In genomic region chr19:58471736-58472135, GRCh38 we compare ENCODE assay signal across 18 cellular contexts. TPM values are rescaled to one million over a fixed set of nuclear protein-coding genes. Genes with fewer than 3 reads are reported as not detected.
DNase-seq lines count a peak whose midpoint lies in the region; ATAC-seq, FAIRE-seq and TF ChIP-seq lines count a peak whose summit lies in the region.
"Had no signal": no experiment of that assay in that cellular context is flagged by ENCODE, and none has a peak within 500 bp of the region (broad histone marks: within the 10 kb centered on the region; RNA-seq: fewer than 3 reads in every experiment).

No MANE protein-coding gene starts in this region.

- TF ChIP-seq POLR2A in HepG2 (IDR thresholded peaks at IDR 0.05; ENCODE audit: insufficient read depth in 1 of 2, low read depth in 2 of 2, low read length in 2 of 2), result no peak

- no TSS peak for BruUV-seq in HepG2 (replicated peaks; lab: Mats Ljungman, UMichigan)

- H3K36me3 ChIP-seq in SK-N-SH (replicated peaks in 1 of 2; ENCODE audit: control insufficient read depth in 1 of 2, insufficient read depth in 2 of 2, low read length in 1 of 2) (peaks cover 0 to 35% of the 10 kb centered on the region in 2 experiments), HepG2 (replicated peaks in 1 of 2; ENCODE audit: control insufficient read depth in 1 of 2, insufficient read depth in 2 of 2, low read length in 2 of 2) (peaks cover 4 to 21% of the 10 kb centered on the region in 2 experiments; a peak in 4 of 5 replicates)

- TF ChIP-seq CTCF in SK-N-SH (IDR thresholded peaks at IDR 0.05) (no peak), HepG2 (CRISPR knock-in tag; IDR thresholded peaks at IDR 0.05) (no peak)

- 97% methylated on average over 32 of the region's 39 CpGs for WGBS in SK-N-SH (ENCODE audit: low lambda C conversion rate)
- WGBS in HepG2 (ENCODE audit: low lambda C conversion rate), result 100% methylated on average over 18 of the region's 39 CpGs

- H3K4me3 ChIP-seq in SK-N-SH (ENCODE audit: low read depth in 2 of 2, low read length in 1 of 2) (no peak overlapping the region), HepG2 (replicated peaks in 1 of 3; ENCODE audit: insufficient read depth in 1 of 3, low read depth in 2 of 3, low read length in 3 of 3) (no peak overlapping the region)
- H3K4me3 ChIP-seq: A549; BLaER1 treated with 17β-estradiol and CSF1 and Interleukin-3, amounts not matched to agents 10 nM and 100 nM had no signal

- H4K20me1 ChIP-seq in SK-N-SH (ENCODE audit: insufficient read depth) (peaks cover 13% of the 10 kb centered on the region; the same call in 1 of the 2 replicates), HepG2 (ENCODE audit: insufficient read depth, low read length) (no peaks in the 10 kb centered on the region)

- H3K4me1 ChIP-seq in SK-N-SH (ENCODE audit: control insufficient read depth in 1 of 2, insufficient read depth in 2 of 2, low read depth in 1 of 2, low read length in 1 of 2), result peaks cover 0 to 29% of the 10 kb centered on the region in 2 experiments; a peak in 1 of 4 replicates
- H3K4me1 ChIP-seq in HepG2 (ENCODE audit: insufficient read depth, low read length), result peaks cover 23% of the 10 kb centered on the region
- H3K4me1 ChIP-seq: Caco-2 had no signal

- H3F3A ChIP-seq in SK-N-SH (replicated peaks; ENCODE audit: insufficient read depth), result peaks cover 10% of the 10 kb centered on the region

- H3K27ac ChIP-seq in SK-N-SH (ENCODE audit: low read depth in 2 of 2, low read length in 1 of 2) (no peak overlapping the region), HepG2 (ENCODE audit: extremely low read length, insufficient read depth, low read length) (no peak overlapping the region)
- H3K27ac ChIP-seq: A549; BLaER1 treated with 17β-estradiol and CSF1 and Interleukin-3, amounts not matched to agents 10 nM and 100 nM; C4-2B had no signal

- H2AFZ ChIP-seq in SK-N-SH (ENCODE audit: low read depth) (no peak overlapping the region), HepG2 (ENCODE audit: low read length) (no peak overlapping the region)

- in situ Hi-C loops in HepG2 (cut with HindIII; ENCODE audit: extremely low pct_ligation_motif_present, low pct_unique_long_range_greater_than_20kb), result no loop called here

- CTCF ChIA-PET in SK-N-SH (lab: Yijun Ruan, JAX), result no interaction called here
- CTCF ChIA-PET in HepG2 (lab: Yijun Ruan, JAX; ENCODE audit: low intra/inter-chr PET ratio, low total read pairs), result no interaction called here

- FAIRE-seq in HepG2 (lab: Jason Lieb, UNC), result no peak
- FAIRE-seq: D721Med, G401.6, GM12891, GM19239 had no signal

- TF ChIP-seq RAD21 in SK-N-SH (IDR thresholded peaks at IDR 0.05; ENCODE audit: low read length), result no peak
- no peak for TF ChIP-seq RAD21 in HepG2 (CRISPR knock-in tag; IDR thresholded peaks at IDR 0.05)

- intact Hi-C loops in HepG2 (cut with micrococcal nuclease; ENCODE audit: unreplicated experiment), result no loop called here

- H3K9me3 ChIP-seq in SK-N-SH (no peaks in the 10 kb centered on the region), HepG2 (ENCODE audit: low read length) (no peaks in the 10 kb centered on the region)
- H3K9me3 ChIP-seq: A549; BLaER1 treated with 17β-estradiol and CSF1 and Interleukin-3, amounts not matched to agents 10 nM and 100 nM; Caco-2 had no signal

- H3K9me2 ChIP-seq in SK-N-SH, result no peaks in the 10 kb centered on the region

- POLR2A ChIA-PET in SK-N-SH (lab: Yijun Ruan, JAX) (no interaction called here), HepG2 (lab: Yijun Ruan, JAX) (no interaction called here)

- no peaks in the 10 kb centered on the region for H3K27me3 ChIP-seq in SK-N-SH (ENCODE audit: insufficient read depth)
- no peaks in the 10 kb centered on the region; a peak in 1 of 5 replicates for H3K27me3 ChIP-seq in HepG2 (ENCODE audit: control insufficient read depth in 1 of 2, insufficient read depth in 2 of 2, low read length in 2 of 2)

- no peak overlapping the region for H3K9ac ChIP-seq in SK-N-SH
- H3K9ac ChIP-seq in HepG2 (ENCODE audit: insufficient read depth, low read depth, low read length), result no peak overlapping the region
- H3K9ac ChIP-seq: BLaER1 treated with 17β-estradiol and CSF1 and Interleukin-3, amounts not matched to agents 10 nM and 100 nM had no signal

- H3K79me2 ChIP-seq in SK-N-SH (ENCODE audit: insufficient read depth) (peaks cover 25% of the 10 kb centered on the region), HepG2 (ENCODE audit: insufficient read depth, low read length) (peaks cover 6% of the 10 kb centered on the region)

- H3K4me2 ChIP-seq in SK-N-SH, result no peak overlapping the region
- H3K4me2 ChIP-seq in HepG2 (ENCODE audit: low read depth, low read length), result no peak overlapping the region
- H3K4me2 ChIP-seq: A549; BLaER1 treated with 17β-estradiol and CSF1 and Interleukin-3, amounts not matched to agents 10 nM and 100 nM had no signal

- no peak for TF ChIP-seq EP300 in SK-N-SH (IDR thresholded peaks at IDR 0.05; ENCODE audit: borderline replicate concordance in 1 of 2, low read depth in 1 of 2, low read length in 1 of 2)
- no peak for TF ChIP-seq EP300 in HepG2 (IDR thresholded peaks at IDR 0.05; ENCODE audit: low read depth in 2 of 2, low read length in 2 of 2)
- no peak for TF ChIP-seq EP300 in HepG2 (CRISPR knock-in tag; IDR thresholded peaks at IDR 0.05; ENCODE audit: borderline replicate concordance)

- peak; percentile 11 for DNase-seq in SK-N-SH
- DNase-seq in HepG2 (ENCODE audit: low spot score), result no peak
- DNase-seq in activated effector memory CD4-positive, alpha-beta T cell treated with anti-CD3 and anti-CD28 coated beads, Interleukin-2, amount 50 U/mL, for 16 hours, result no peak
- DNase-seq: AML-193; Caco-2; Calu3; CD4-positive, alpha-beta T cell; CD8-positive, alpha-beta T cell; DMS79 treated with DMSO at 0.1 percent for 48 hours; GF-D8 had no signal

- ATAC-seq in SK-N-SH treated with all-trans-retinoic acid at 6 μM for 48 hours, result no peak
- no peak for ATAC-seq in HepG2
- ATAC-seq: A549; CD8-positive, alpha-beta T cell had no signal

RNA-seq across cellular contexts. Expression of gene ZNF446, which starts 4.4 kb away (rescaled TPM):
- polyA plus RNA-seq in SK-N-SH (2012; rRNA removed) (6.9 and 7.0 TPM in 2 replicates), HepG2 (2011; rRNA removed) (3.0 and 3.8 TPM in 2 replicates)
- polyA plus RNA-seq in SK-N-SH (2012; cell fraction: cytosol; rRNA removed), result 2.3 and 4.2 TPM in 2 replicates
- polyA plus RNA-seq in SK-N-SH (2012; cell fraction: nucleus; rRNA removed), result 22.6 and 27.0 TPM in 2 replicates
- 2.5 and 3.6 TPM in 2 replicates for total RNA-seq in HepG2 (2016; rRNA removed; fragmentation: Illumina TruSeq; extraction: Trizol)
- total RNA-seq in HepG2 (2016; cell fraction: cytosol; rRNA removed; fragmentation: Illumina TruSeq; extraction: Trizol; ENCODE audit: low read depth), result 0.81 and 0.97 TPM in 2 replicates
- total RNA-seq in HepG2 (2016; cell fraction: insoluble cytoplasmic fraction; rRNA removed; fragmentation: Illumina TruSeq; extraction: Trizol), result 2.5 and 3.8 TPM in 2 replicates
- 2.1 and 2.7 TPM in 2 replicates for total RNA-seq in HepG2 (2016; cell fraction: membrane; rRNA removed; fragmentation: Illumina TruSeq; extraction: Trizol)
- 3.2 and 3.9 TPM in 2 replicates for total RNA-seq in HepG2 (2016; cell fraction: nucleus; rRNA removed; fragmentation: Illumina TruSeq; extraction: Trizol)
- 1.6 and 3.9 TPM in 2 replicates for polyA plus RNA-seq in HepG2 (2011; cell fraction: cytosol; rRNA removed)
- polyA plus RNA-seq in HepG2 (2011; cell fraction: nucleus; rRNA removed), result 9.0 and 9.4 TPM in 2 replicates
- 2.8 and 3.6 TPM in 2 replicates for polyA plus RNA-seq in HepG2 (2012)
- polyA plus RNA-seq in HepG2 (2016; cell fraction: cytosol; fragmentation: Illumina TruSeq; extraction: Trizol; ENCODE audit: low read depth), result 0.83 and 0.97 TPM in 2 replicates
- polyA plus RNA-seq in HepG2 (2016; cell fraction: insoluble cytoplasmic fraction; fragmentation: Illumina TruSeq; extraction: Trizol; ENCODE audit: low read depth), result 2.7 and 3.2 TPM in 2 replicates
- polyA plus RNA-seq in HepG2 (2016; cell fraction: membrane; fragmentation: Illumina TruSeq; extraction: Trizol; ENCODE audit: low read depth), result 1.7 TPM in 2 replicates
- polyA plus RNA-seq in HepG2 (2016; cell fraction: nucleus; fragmentation: Illumina TruSeq; extraction: Trizol; ENCODE audit: insufficient read depth, low read depth), result 5.3 and 7.0 TPM in 2 replicates
- polyA minus RNA-seq in HepG2 (2011; rRNA and poly(A)+ RNA removed; ENCODE audit: low replicate concordance), result 6.2 and 6.7 TPM in 2 replicates
- polyA minus RNA-seq in HepG2 (2011; cell fraction: cytosol; rRNA and poly(A)+ RNA removed), result 1.2 and 2.2 TPM in 2 replicates
- 5.5 and 6.0 TPM in 2 replicates for polyA minus RNA-seq in HepG2 (2011; cell fraction: nucleus; rRNA and poly(A)+ RNA removed)

RNA-seq across cellular contexts. Expression of gene ZNF324, which starts 4.9 kb away (rescaled TPM):
- polyA plus RNA-seq in SK-N-SH (2012; rRNA removed) (5.6 and 6.0 TPM in 2 replicates), HepG2 (2011; rRNA removed) (1.1 and 1.6 TPM in 2 replicates)
- polyA plus RNA-seq in SK-N-SH (2012; cell fraction: cytosol; rRNA removed), result 2.2 and 3.8 TPM in 2 replicates
- 11.5 and 12.0 TPM in 2 replicates for polyA plus RNA-seq in SK-N-SH (2012; cell fraction: nucleus; rRNA removed)
- total RNA-seq in HepG2 (2016; rRNA removed; fragmentation: Illumina TruSeq; extraction: Trizol), result 4.0 and 4.7 TPM in 2 replicates
- total RNA-seq in HepG2 (2016; cell fraction: cytosol; rRNA removed; fragmentation: Illumina TruSeq; extraction: Trizol; ENCODE audit: low read depth), result 0.30 and 1.2 TPM in 2 replicates
- 4.0 and 5.4 TPM in 2 replicates for total RNA-seq in HepG2 (2016; cell fraction: insoluble cytoplasmic fraction; rRNA removed; fragmentation: Illumina TruSeq; extraction: Trizol)
- 1.7 and 1.8 TPM in 2 replicates for total RNA-seq in HepG2 (2016; cell fraction: membrane; rRNA removed; fragmentation: Illumina TruSeq; extraction: Trizol)
- 4.7 and 6.2 TPM in 2 replicates for total RNA-seq in HepG2 (2016; cell fraction: nucleus; rRNA removed; fragmentation: Illumina TruSeq; extraction: Trizol)
- polyA plus RNA-seq in HepG2 (2011; cell fraction: cytosol; rRNA removed), result 1.5 and 1.6 TPM in 2 replicates
- polyA plus RNA-seq in HepG2 (2011; cell fraction: nucleus; rRNA removed), result 6.4 TPM in 2 replicates
- 1.8 and 2.3 TPM in 2 replicates for polyA plus RNA-seq in HepG2 (2012)
- polyA plus RNA-seq in HepG2 (2016; cell fraction: cytosol; fragmentation: Illumina TruSeq; extraction: Trizol; ENCODE audit: low read depth), result 0.07 and 0.16 TPM in 2 replicates
- 2.1 and 2.5 TPM in 2 replicates for polyA plus RNA-seq in HepG2 (2016; cell fraction: insoluble cytoplasmic fraction; fragmentation: Illumina TruSeq; extraction: Trizol; ENCODE audit: low read depth)
- 0.45 and 0.47 TPM in 2 replicates for polyA plus RNA-seq in HepG2 (2016; cell fraction: membrane; fragmentation: Illumina TruSeq; extraction: Trizol; ENCODE audit: low read depth)
- 3.4 and 3.6 TPM in 2 replicates for polyA plus RNA-seq in HepG2 (2016; cell fraction: nucleus; fragmentation: Illumina TruSeq; extraction: Trizol; ENCODE audit: insufficient read depth, low read depth)
- polyA minus RNA-seq in HepG2 (2011; rRNA and poly(A)+ RNA removed; ENCODE audit: low replicate concordance), result 10.2 and 18.5 TPM in 2 replicates
- 1.9 and 2.6 TPM in 2 replicates for polyA minus RNA-seq in HepG2 (2011; cell fraction: cytosol; rRNA and poly(A)+ RNA removed)
- polyA minus RNA-seq in HepG2 (2011; cell fraction: nucleus; rRNA and poly(A)+ RNA removed), result 10.4 and 13.9 TPM in 2 replicates

RNA-seq across cellular contexts. Expression of gene ZNF324B, which starts 20.3 kb away (rescaled TPM):
- polyA plus RNA-seq in SK-N-SH (2012; rRNA removed), result 2.9 and 3.8 TPM in 2 replicates
- polyA plus RNA-seq in SK-N-SH (2012; cell fraction: cytosol; rRNA removed), result 2.1 and 2.8 TPM in 2 replicates
- 5.6 and 6.3 TPM in 2 replicates for polyA plus RNA-seq in SK-N-SH (2012; cell fraction: nucleus; rRNA removed)
- total RNA-seq in HepG2 (2016; rRNA removed; fragmentation: Illumina TruSeq; extraction: Trizol), result 2.5 and 3.0 TPM in 2 replicates
- 0.79 and 1.6 TPM in 2 replicates for total RNA-seq in HepG2 (2016; cell fraction: cytosol; rRNA removed; fragmentation: Illumina TruSeq; extraction: Trizol; ENCODE audit: low read depth)
- 2.4 and 3.3 TPM in 2 replicates for total RNA-seq in HepG2 (2016; cell fraction: insoluble cytoplasmic fraction; rRNA removed; fragmentation: Illumina TruSeq; extraction: Trizol)
- 1.3 and 1.6 TPM in 2 replicates for total RNA-seq in HepG2 (2016; cell fraction: membrane; rRNA removed; fragmentation: Illumina TruSeq; extraction: Trizol)
- total RNA-seq in HepG2 (2016; cell fraction: nucleus; rRNA removed; fragmentation: Illumina TruSeq; extraction: Trizol), result 1.7 and 2.9 TPM in 2 replicates
- 0.53 and 0.98 TPM in 2 replicates for polyA plus RNA-seq in HepG2 (2011; rRNA removed)
- polyA plus RNA-seq in HepG2 (2011; cell fraction: cytosol; rRNA removed), result 0.50 and 0.56 TPM in 2 replicates
- polyA plus RNA-seq in HepG2 (2011; cell fraction: nucleus; rRNA removed), result 1.8 and 2.6 TPM in 2 replicates
- 0.95 and 0.97 TPM in 2 replicates for polyA plus RNA-seq in HepG2 (2012)
- polyA plus RNA-seq in HepG2 (2016; cell fraction: cytosol; fragmentation: Illumina TruSeq; extraction: Trizol; ENCODE audit: low read depth), result 0.09 and 0.11 TPM in 2 replicates
- 0.96 and 1.1 TPM in 2 replicates for polyA plus RNA-seq in HepG2 (2016; cell fraction: insoluble cytoplasmic fraction; fragmentation: Illumina TruSeq; extraction: Trizol; ENCODE audit: low read depth)
- 0.21 and 0.26 TPM in 2 replicates for polyA plus RNA-seq in HepG2 (2016; cell fraction: membrane; fragmentation: Illumina TruSeq; extraction: Trizol; ENCODE audit: low read depth)
- 2.2 and 2.7 TPM in 2 replicates for polyA plus RNA-seq in HepG2 (2016; cell fraction: nucleus; fragmentation: Illumina TruSeq; extraction: Trizol; ENCODE audit: insufficient read depth, low read depth)
- 4.0 and 14.2 TPM in 2 replicates for polyA minus RNA-seq in HepG2 (2011; rRNA and poly(A)+ RNA removed; ENCODE audit: low replicate concordance)
- polyA minus RNA-seq in HepG2 (2011; cell fraction: cytosol; rRNA and poly(A)+ RNA removed), result 0.69 and 1.5 TPM in 2 replicates
- polyA minus RNA-seq in HepG2 (2011; cell fraction: nucleus; rRNA and poly(A)+ RNA removed), result 2.7 and 3.9 TPM in 2 replicates

RNA-seq across cellular contexts. Expression of gene ZNF132, which starts 31.8 kb away (rescaled TPM):
- polyA plus RNA-seq in SK-N-SH (2012; rRNA removed), result 1.3 and 1.9 TPM in 2 replicates
- polyA plus RNA-seq in SK-N-SH (2012; cell fraction: cytosol; rRNA removed), result 0.99 and 1.5 TPM in 2 replicates
- 2.2 and 3.1 TPM in 2 replicates for polyA plus RNA-seq in SK-N-SH (2012; cell fraction: nucleus; rRNA removed)
- total RNA-seq in HepG2 (2016; rRNA removed; fragmentation: Illumina TruSeq; extraction: Trizol), result not detected in 2 replicates
- total RNA-seq in HepG2 (2016; cell fraction: cytosol; rRNA removed; fragmentation: Illumina TruSeq; extraction: Trizol; ENCODE audit: low read depth), result not detected in 2 replicates
- not detected in 2 replicates for total RNA-seq in HepG2 (2016; cell fraction: insoluble cytoplasmic fraction; rRNA removed; fragmentation: Illumina TruSeq; extraction: Trizol)
- not detected in 2 replicates for total RNA-seq in HepG2 (2016; cell fraction: membrane; rRNA removed; fragmentation: Illumina TruSeq; extraction: Trizol)
- not detected in 2 replicates for total RNA-seq in HepG2 (2016; cell fraction: nucleus; rRNA removed; fragmentation: Illumina TruSeq; extraction: Trizol)
- polyA plus RNA-seq in HepG2 (2011; rRNA removed), result not detected in 2 replicates
- polyA plus RNA-seq in HepG2 (2011; cell fraction: cytosol; rRNA removed), result not detected in 2 replicates
- not detected in 2 replicates for polyA plus RNA-seq in HepG2 (2011; cell fraction: nucleus; rRNA removed)
- polyA plus RNA-seq in HepG2 (2012), result 0.15 and 0.24 TPM in 2 replicates
- polyA plus RNA-seq in HepG2 (2016; cell fraction: cytosol; fragmentation: Illumina TruSeq; extraction: Trizol; ENCODE audit: low read depth), result not detected in 2 replicates
- not detected in 2 replicates for polyA plus RNA-seq in HepG2 (2016; cell fraction: insoluble cytoplasmic fraction; fragmentation: Illumina TruSeq; extraction: Trizol; ENCODE audit: low read depth)
- polyA plus RNA-seq in HepG2 (2016; cell fraction: membrane; fragmentation: Illumina TruSeq; extraction: Trizol; ENCODE audit: low read depth), result not detected in 2 replicates
- not detected in 2 replicates for polyA plus RNA-seq in HepG2 (2016; cell fraction: nucleus; fragmentation: Illumina TruSeq; extraction: Trizol; ENCODE audit: insufficient read depth, low read depth)
- polyA minus RNA-seq in HepG2 (2011; rRNA and poly(A)+ RNA removed; ENCODE audit: low replicate concordance), result not detected in 2 replicates
- polyA minus RNA-seq in HepG2 (2011; cell fraction: cytosol; rRNA and poly(A)+ RNA removed), result not detected in 2 replicates
- polyA minus RNA-seq in HepG2 (2011; cell fraction: nucleus; rRNA and poly(A)+ RNA removed), result not detected in 2 replicates
- total RNA-seq: Caco-2, Calu3 had no signal

RNA-seq across cellular contexts. Expression of gene SLC27A5, which starts 40.1 kb away (rescaled TPM):
- polyA plus RNA-seq in SK-N-SH (2012; rRNA removed) (50.5 and 57.3 TPM in 2 replicates), HepG2 (2011; rRNA removed) (30.3 and 36.5 TPM in 2 replicates)
- polyA plus RNA-seq in SK-N-SH (2012; cell fraction: cytosol; rRNA removed), result 29.2 and 41.8 TPM in 2 replicates
- polyA plus RNA-seq in SK-N-SH (2012; cell fraction: nucleus; rRNA removed), result 24.0 and 40.3 TPM in 2 replicates
- total RNA-seq in HepG2 (2016; rRNA removed; fragmentation: Illumina TruSeq; extraction: Trizol), result 40.2 and 41.2 TPM in 2 replicates
- total RNA-seq in HepG2 (2016; cell fraction: cytosol; rRNA removed; fragmentation: Illumina TruSeq; extraction: Trizol; ENCODE audit: low read depth), result 49.0 and 49.9 TPM in 2 replicates
- total RNA-seq in HepG2 (2016; cell fraction: insoluble cytoplasmic fraction; rRNA removed; fragmentation: Illumina TruSeq; extraction: Trizol), result 39.8 and 42.2 TPM in 2 replicates
- total RNA-seq in HepG2 (2016; cell fraction: membrane; rRNA removed; fragmentation: Illumina TruSeq; extraction: Trizol), result 59.4 and 64.1 TPM in 2 replicates
- total RNA-seq in HepG2 (2016; cell fraction: nucleus; rRNA removed; fragmentation: Illumina TruSeq; extraction: Trizol), result 18.8 and 20.1 TPM in 2 replicates
- 39.8 and 55.5 TPM in 2 replicates for polyA plus RNA-seq in HepG2 (2011; cell fraction: cytosol; rRNA removed)
- 39.1 and 43.9 TPM in 2 replicates for polyA plus RNA-seq in HepG2 (2011; cell fraction: nucleus; rRNA removed)
- polyA plus RNA-seq in HepG2 (2012), result 25.9 and 32.1 TPM in 2 replicates
- polyA plus RNA-seq in HepG2 (2016; cell fraction: cytosol; fragmentation: Illumina TruSeq; extraction: Trizol; ENCODE audit: low read depth), result 47.2 and 55.8 TPM in 2 replicates
- polyA plus RNA-seq in HepG2 (2016; cell fraction: insoluble cytoplasmic fraction; fragmentation: Illumina TruSeq; extraction: Trizol; ENCODE audit: low read depth), result 36.1 and 36.3 TPM in 2 replicates
- polyA plus RNA-seq in HepG2 (2016; cell fraction: membrane; fragmentation: Illumina TruSeq; extraction: Trizol; ENCODE audit: low read depth), result 47.0 and 55.2 TPM in 2 replicates
- 21.2 and 23.9 TPM in 2 replicates for polyA plus RNA-seq in HepG2 (2016; cell fraction: nucleus; fragmentation: Illumina TruSeq; extraction: Trizol; ENCODE audit: insufficient read depth, low read depth)
- polyA minus RNA-seq in HepG2 (2011; rRNA and poly(A)+ RNA removed; ENCODE audit: low replicate concordance), result 66.1 and 97.3 TPM in 2 replicates
- polyA minus RNA-seq in HepG2 (2011; cell fraction: cytosol; rRNA and poly(A)+ RNA removed), result 7.8 and 9.5 TPM in 2 replicates
- 18.9 and 20.1 TPM in 2 replicates for polyA minus RNA-seq in HepG2 (2011; cell fraction: nucleus; rRNA and poly(A)+ RNA removed)
